In genomic region chr22:17199131-17199731, GRCh38 we compare ENCODE assay signal across 8 cellular contexts. TPM values are rescaled to one million over a fixed set of nuclear protein-coding genes. Genes with fewer than 3 reads are reported as not detected.
DNase-seq lines count a peak whose midpoint lies in the region; ATAC-seq and TF ChIP-seq lines count a peak whose summit lies in the region.

No MANE protein-coding gene starts in this region.

- H3K4me1 ChIP-seq in BE2C (no peaks in the 10 kb centered on the region), heart left ventricle (peaks cover 0 to 21% (median 7%) of the 10 kb centered on the region in 12 donors), parathyroid adenoma (no peaks in the 10 kb centered on the region)

- peaks cover 10 to 24% of the 10 kb centered on the region in 2 donors for H3K4me1 Mint-ChIP-seq in natural killer cell

- no peak for TF ChIP-seq POLR2A in heart left ventricle (IDR thresholded peaks at IDR 0.05)

- H3K36me3 ChIP-seq in BE2C (no peaks in the 10 kb centered on the region), heart left ventricle (peaks cover 0 to 36% (median 0%) of the 10 kb centered on the region in 9 donors), parathyroid adenoma (ENCODE audit: control insufficient read depth, insufficient read depth, low read length) (no peaks in the 10 kb centered on the region)

- ATAC-seq in heart left ventricle = peak; percentile 43 to 82 (median 76)
- ATAC-seq in natural killer cell = no peak

- intact Hi-C loops in heart left ventricle (cut with DNase I) = loop anchor here in 6 of 10 donors (1.0 to 10.0 kb wide), 7 partner anchors 24 to 176 kb away; partner anchors contain the start of genes HDHD5 (in 1 of the 6) and IL17RA (in 1 of the 6)
- intact Hi-C loops in natural killer cell (cut with micrococcal nuclease) = no loop called here

- H3K9ac ChIP-seq in parathyroid adenoma = no peak overlapping the region

- no peak overlapping the region for H3K27ac Mint-ChIP-seq in natural killer cell

- H3K27ac ChIP-seq in heart left ventricle = peak overlapping the region; percentile 66 to 92 (median 87)
- no peak overlapping the region for H3K27ac ChIP-seq in parathyroid adenoma

- H2AFZ ChIP-seq in parathyroid adenoma = peak overlapping the region; percentile 80

- H3K27me3 ChIP-seq in BE2C = no peaks in the 10 kb centered on the region
- no peaks in the 10 kb centered on the region for H3K27me3 ChIP-seq in heart left ventricle
- H3K27me3 ChIP-seq in parathyroid adenoma (ENCODE audit: control insufficient read depth, insufficient read depth, low read length) = no peaks in the 10 kb centered on the region

- H3K4me3 Mint-ChIP-seq in natural killer cell = no peak overlapping the region

- TF ChIP-seq CTCF in BE2C (IDR thresholded peaks at IDR 0.05; ENCODE audit: low read depth, low read length) = no peak
- no peak for TF ChIP-seq CTCF in heart left ventricle (IDR thresholded peaks at IDR 0.05)
- no peak for TF ChIP-seq CTCF in parathyroid adenoma (IDR thresholded peaks at IDR 0.05)
- no peak for TF ChIP-seq CTCF in natural killer cell (IDR thresholded peaks at IDR 0.05)

- no peak overlapping the region for H3K4me3 ChIP-seq in BE2C (ENCODE audit: low read depth, low read length)
- H3K4me3 ChIP-seq in heart left ventricle = peak overlapping the region; percentile 1 to 62 (median 53)
- H3K4me3 ChIP-seq in parathyroid adenoma (ENCODE audit: low read depth, low read length) = peak overlapping the region; percentile 36

- no peaks in the 10 kb centered on the region for H3K9me3 Mint-ChIP-seq in natural killer cell

- no peaks in the 10 kb centered on the region for H3K27me3 Mint-ChIP-seq in natural killer cell (ENCODE audit: low read depth in 2 of 2)

- peaks cover 8% of the 10 kb centered on the region for H3K36me3 Mint-ChIP-seq in natural killer cell

- H3K9me3 ChIP-seq in BE2C (no peaks in the 10 kb centered on the region), heart left ventricle (no peaks in the 10 kb centered on the region), parathyroid adenoma (ENCODE audit: control insufficient read depth, low read length) (no peaks in the 10 kb centered on the region)

- WGBS in heart left ventricle, 4 donors = 15 to 35% (median 19%) methylated on average over 18 of the region's 18 CpGs

- DNase-seq in BE2C (peak; percentile 20), heart left ventricle (peak in 4 of 5 donors; percentile 50 to 69 (median 66)), natural killer cell (no peak), NCI-H2171 (lab: John Stamatoyannopoulos, UW) (no peak), H4 (ENCODE audit: low spot score) (no peak)
- DNase-seq in stimulated activated naive CD4-positive, alpha-beta T cell treated with Interleukin-2 at 50 U/mL for 16 hours (lab: John Stamatoyannopoulos, UW) = no peak

- H3K4me2 ChIP-seq in parathyroid adenoma (ENCODE audit: low read length) = peak overlapping the region; percentile 44

- H3K79me2 ChIP-seq in parathyroid adenoma = no peaks in the 10 kb centered on the region

TF ChIP-seq in PFSK-1, 5 proteins besides CTCF, POLR2A, EP300 and RAD21:
- peak; percentile 34 for TF ChIP-seq POLR2AphosphoS5 (IDR thresholded peaks at IDR 0.05; ENCODE audit: low read depth, low read length)
- no peak for TF ChIP-seq REST (IDR thresholded peaks at IDR 0.05; ENCODE audit: insufficient read depth in 1 of 2, low read depth in 2 of 2, low read length in 2 of 2)
TF ChIP-seq in PFSK-1: peak in this region for 1.

RNA-seq across cellular contexts. Expression of gene ADA2, which starts 20.0 kb away (rescaled TPM):
- 1.2 TPM for polyA plus RNA-seq in BE2C (2012; ENCODE audit: insufficient read depth, insufficient read length, low read depth)
- polyA plus RNA-seq in PFSK-1 (2012; ENCODE audit: insufficient read length, low read depth) = 1.1 TPM
- total RNA-seq in heart left ventricle (100 to 1,000 TPM in 2 of 9 donors, 10 to 100 TPM in 6, 1 to 10 TPM in 1; 6.7 to 108 (median 54.2) TPM), natural killer cell (100 to 1,000 TPM; 117 to 148 (median 130) TPM)
- polyA plus RNA-seq in heart left ventricle = 10 to 100 TPM; 16.1 TPM
- total RNA-seq in H4 (2014; rRNA removed; shearing (Covaris generic)) = 0.02 TPM in 1 of 2 replicates, not detected in the other

RNA-seq across cellular contexts. Expression of gene HDHD5, which starts 40.2 kb away (rescaled TPM):
- polyA plus RNA-seq in BE2C (2012; ENCODE audit: insufficient read depth, insufficient read length, low read depth) = 188 TPM
- polyA plus RNA-seq in PFSK-1 (2012; ENCODE audit: insufficient read length, low read depth) = 81.2 TPM
- total RNA-seq in heart left ventricle (10 to 100 TPM; 35.7 to 60.3 (median 49.0) TPM), natural killer cell (10 to 100 TPM; 12.0 to 16.5 (median 13.5) TPM)
- polyA plus RNA-seq in heart left ventricle = 10 to 100 TPM; 31.8 to 72.1 TPM
- 23.6 and 26.5 TPM in 2 replicates for total RNA-seq in H4 (2014; rRNA removed; shearing (Covaris generic))

Comparison
In these comparisons a context has a peak if more than half of its experiments do, and no peak if none do; other contexts are left out.
1. DNase-seq: peak in BE2C (single experiment) and heart left ventricle (4 of 5); none in natural killer cell (single experiment), NCI-H2171 (single experiment), H4 (single experiment) and stimulated activated naive CD4-positive, alpha-beta T cell treated with Interleukin-2 at 50 U/mL for 16 hours (single experiment).
2. ATAC-seq: peak in heart left ventricle (4 of 4); none in natural killer cell (0 of 3).